In genomic region chr13:30504081-30504480, GRCh38 we compare ENCODE assay signal across 12 cellular contexts. TPM values are rescaled to one million over a fixed set of nuclear protein-coding genes. Genes with fewer than 3 reads are reported as not detected.
DNase-seq lines count a peak whose midpoint lies in the region; ATAC-seq, FAIRE-seq and TF ChIP-seq lines count a peak whose summit lies in the region.
"Had no signal": no experiment of that assay in that cellular context is flagged by ENCODE, and none has a peak within 500 bp of the region (broad histone marks: within the 10 kb centered on the region; RNA-seq: fewer than 3 reads in every experiment).

No MANE protein-coding gene starts in this region.

- no peaks in the 10 kb centered on the region for H3K36me3 ChIP-seq in GM06990 (ENCODE audit: control insufficient read depth, insufficient read depth, low read length)
- H3K36me3 ChIP-seq in pancreas: no peaks in the 10 kb centered on the region
- H3K36me3 ChIP-seq: breast epithelium, tibial artery had no signal

- H3K4me1 ChIP-seq in pancreas: no peaks in the 10 kb centered on the region
- H3K4me1 ChIP-seq: breast epithelium, tibial artery had no signal

- no peak overlapping the region for H3K4me3 ChIP-seq in GM06990 (replicated peaks; ENCODE audit: low read depth, low read length)
- no peak overlapping the region for H3K4me3 ChIP-seq in pancreas
- H3K4me3 ChIP-seq: breast epithelium, tibial artery had no signal

- 36 to 40% methylated on average over 1 of the region's 1 CpG for WGBS in pancreas, 2 donors

- H3K27me3 ChIP-seq in GM06990 (replicated peaks; ENCODE audit: control insufficient read depth, insufficient read depth, low read length) (no peaks in the 10 kb centered on the region), pancreas (no peaks in the 10 kb centered on the region)
- H3K27me3 ChIP-seq: breast epithelium, tibial artery had no signal

- intact Hi-C loops in pancreas (cut with DNase I): no loop called here

- no peak for FAIRE-seq in pancreas (lab: Jason Lieb, UNC)

- no peaks in the 10 kb centered on the region for H3K9me3 ChIP-seq in pancreas
- H3K9me3 ChIP-seq: breast epithelium, tibial artery had no signal

- no peak overlapping the region for H3K27ac ChIP-seq in pancreas
- H3K27ac ChIP-seq: breast epithelium, tibial artery had no signal

- TF ChIP-seq CTCF in GM06990 (IDR thresholded peaks at IDR 0.05; ENCODE audit: insufficient read depth, low read length, poor library complexity, severe bottlenecking) (no peak), pancreas (IDR thresholded peaks at IDR 0.05) (no peak)

- peak; percentile 84 for ATAC-seq in GM19351 (IDR thresholded peaks at IDR 0.05; ENCODE audit: unreplicated experiment)
- peak; percentile 78 for ATAC-seq in HG03280 (IDR thresholded peaks at IDR 0.05; ENCODE audit: unreplicated experiment)
- ATAC-seq in HG03442 (IDR thresholded peaks at IDR 0.05; ENCODE audit: unreplicated experiment): no peak
- no peak for ATAC-seq in pancreas

- peak; percentile 44 for DNase-seq in GM06990 (ENCODE audit: extremely low read depth, insufficient read length)
- peak; percentile 88 for DNase-seq in amniotic epithelial cell (ENCODE audit: low read depth)
- no peak for DNase-seq in SK-N-DZ (ENCODE audit: low spot score)
- DNase-seq in activated effector memory CD4-positive, alpha-beta T cell treated with Interleukin-2 at 50 U/mL for 16 hours: no peak
- DNase-seq in pancreas: no peak
- DNase-seq: COR-L47, glutamatergic neuron, tibial artery had no signal

RNA-seq across cellular contexts. Expression of gene HMGB1, which starts 38.3 kb away (rescaled TPM):
- polyA plus RNA-seq in SK-N-DZ (2014; cell fraction: cytosol; rRNA removed): 1,342 and 1,760 TPM in 2 replicates
- 947 and 1,128 TPM in 2 replicates for polyA plus RNA-seq in SK-N-DZ (2014; cell fraction: nucleus; rRNA removed)
- total RNA-seq in pancreas: 100 to 1,000 TPM in 1 of 6 donors, 10 to 100 TPM in 5; 53.5 to 116 (median 75.7) TPM
- 100 to 1,000 TPM; 101 to 196 TPM for polyA plus RNA-seq in pancreas

Comparison
In these comparisons a context has a peak if more than half of its experiments do, and no peak if none do; other contexts are left out.
1. DNase-seq: peak in GM06990 (single experiment) and amniotic epithelial cell (single experiment); none in SK-N-DZ (single experiment), activated effector memory CD4-positive, alpha-beta T cell treated with Interleukin-2 at 50 U/mL for 16 hours (single experiment) and pancreas (0 of 6).
2. ATAC-seq: peak in GM19351 (single experiment) and HG03280 (single experiment); none in HG03442 (single experiment) and pancreas (0 of 4).